In the genomic region with DNA sequence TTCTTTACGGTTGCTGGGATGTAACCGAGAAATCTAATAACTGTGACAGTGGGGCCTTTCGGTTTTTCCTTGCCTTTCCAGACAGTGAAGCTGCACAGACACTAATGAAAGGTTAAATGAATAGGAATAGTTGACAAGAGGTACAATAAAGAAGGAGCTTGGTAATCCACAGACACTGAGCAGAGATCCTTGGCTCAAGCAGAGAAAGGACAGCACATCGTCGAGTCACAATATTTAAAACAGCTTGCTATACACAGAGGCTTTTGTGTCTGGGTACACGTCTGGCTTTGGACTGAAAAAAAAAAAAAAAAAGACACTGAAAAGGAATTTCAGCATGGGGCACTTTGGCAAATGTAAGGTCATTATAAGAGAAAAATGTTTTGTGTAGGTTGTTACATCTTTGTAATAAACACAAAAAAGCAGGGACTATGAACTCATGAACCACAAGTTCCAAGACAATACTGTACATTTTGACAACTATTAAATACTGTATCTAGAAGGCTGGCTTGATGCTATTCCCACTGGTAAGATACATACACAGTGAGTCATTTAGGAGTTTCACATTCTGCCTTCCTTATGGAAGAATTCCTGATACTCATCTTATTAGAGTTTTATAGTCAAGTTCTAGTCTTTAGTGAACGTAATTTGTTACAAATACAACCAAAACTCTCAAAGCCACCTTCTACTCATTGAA, we compare ENCODE assay signal across 11 cellular contexts. TPM values are rescaled to one million over a fixed set of nuclear protein-coding genes. Genes with fewer than 3 reads are reported as not detected.
DNase-seq lines count a peak whose midpoint lies in the region; ATAC-seq, FAIRE-seq and TF ChIP-seq lines count a peak whose summit lies in the region.
"Had no signal": no experiment of that assay in that cellular context is flagged by ENCODE, and none has a peak within 500 bp of the region (broad histone marks: within the 10 kb centered on the region; RNA-seq: fewer than 3 reads in every experiment).

No MANE protein-coding gene starts in this region.

- H3K4me2 ChIP-seq in A549 (no peak overlapping the region), PC-3 (ENCODE audit: low read length) (peak overlapping the region; percentile 43)

- 74% methylated on average over 7 of the region's 7 CpGs for WGBS in A549 (ENCODE audit: missing lambda C conversion rate)
- WGBS in esophagus squamous epithelium, 2 donors: 53 to 65% methylated on average over 7 of the region's 7 CpGs

- peaks cover 37% of the 10 kb centered on the region for H3K4me1 ChIP-seq in A549
- peaks cover 44% of the 10 kb centered on the region for H3K4me1 ChIP-seq in PC-3 (ENCODE audit: insufficient read depth, low read length)
- H3K4me1 ChIP-seq in esophagus squamous epithelium: peaks cover 0 to 72% (median 0%) of the 10 kb centered on the region in 3 donors
- H3K4me1 ChIP-seq in Caco-2: peaks cover 6% of the 10 kb centered on the region; the same call in 1 of the 2 replicates

- H3F3A ChIP-seq in PC-3 (ENCODE audit: low read length, unreplicated experiment): no peaks in the 10 kb centered on the region

- H3K9me3 ChIP-seq in A549 (no peaks in the 10 kb centered on the region), PC-3 (ENCODE audit: low read length) (no peaks in the 10 kb centered on the region), esophagus squamous epithelium (no peaks in the 10 kb centered on the region), Caco-2 (no peaks in the 10 kb centered on the region)

- H3K9me3 Mint-ChIP-seq in nephron (no peaks in the 10 kb centered on the region), Caco-2 (ENCODE audit: unreplicated experiment) (no peaks in the 10 kb centered on the region)
- H3K9me3 Mint-ChIP-seq: memory B cell had no signal

- peaks cover 52% of the 10 kb centered on the region for H3K4me1 Mint-ChIP-seq in nephron
- no peaks in the 10 kb centered on the region for H3K4me1 Mint-ChIP-seq in Caco-2 (ENCODE audit: low read depth, unreplicated experiment)
- H3K4me1 Mint-ChIP-seq: memory B cell had no signal

- H3K27ac Mint-ChIP-seq in nephron (peak overlapping the region; percentile 71 to 96 (median 88)), Caco-2 (ENCODE audit: unreplicated experiment) (no peak overlapping the region)
- H3K27ac Mint-ChIP-seq: memory B cell had no signal

- CTCF ChIA-PET in A549 (lab: Yijun Ruan, JAX): no interaction called here
- CTCF ChIA-PET in PC-3 (lab: Charles Lee): no interaction called here
- CTCF ChIA-PET in Caco-2 (lab: Charles Lee): no interaction called here

- intact Hi-C loops in PC-3 (cut with micrococcal nuclease) (loop anchor here (5.0 kb wide), 2 partner anchors 57 to 238 kb away; no protein-coding TSS in a partner anchor), esophagus squamous epithelium (cut with DNase I) (no loop called here), Caco-2 (cut with micrococcal nuclease; ENCODE audit: unreplicated experiment) (no loop called here)

- BruUV-seq in PC-3 (replicated peaks; lab: Mats Ljungman, UMichigan): no TSS peak
- no TSS peak for BruUV-seq in Caco-2 (replicated peaks; lab: Mats Ljungman, UMichigan)

- H3K4me3 Mint-ChIP-seq in nephron (peak overlapping the region in 2 of 3 experiments; percentile 43 to 81), Caco-2 (ENCODE audit: unreplicated experiment) (no peak overlapping the region)
- H3K4me3 Mint-ChIP-seq: memory B cell had no signal

- H3K27me3 ChIP-seq in PC-3 (ENCODE audit: low read length) (no peaks in the 10 kb centered on the region), esophagus squamous epithelium (peaks cover 0 to 6% (median 0%) of the 10 kb centered on the region in 4 donors), Caco-2 (replicated peaks; ENCODE audit: control insufficient read depth, insufficient read depth, low read length) (no peaks in the 10 kb centered on the region)

- H3K27ac ChIP-seq in A549 (no peak overlapping the region), PC-3 (ENCODE audit: low read length) (peak overlapping the region; percentile 20), esophagus squamous epithelium (peak overlapping the region in 3 of 4 donors; percentile 36 to 93 (median 90))

- TF ChIP-seq CTCF in A549 (IDR thresholded peaks at IDR 0.05) (no peak), PC-3 (conservative IDR thresholded peaks at IDR 0.05; ENCODE audit: low read depth, low read length) (no peak), esophagus squamous epithelium (IDR thresholded peaks at IDR 0.05) (no peak), nephron (IDR thresholded peaks at IDR 0.05; ENCODE audit: unreplicated experiment in 3 of 3) (no peak), Caco-2 (IDR thresholded peaks at IDR 0.05; ENCODE audit: insufficient read depth in 1 of 2, low read depth in 1 of 2, low read length in 1 of 2, severe bottlenecking in 1 of 2, unreplicated experiment in 1 of 2) (no peak)

- no peak overlapping the region for H3K4me3 ChIP-seq in A549
- peak overlapping the region; percentile 20; the same call in 1 of the 2 replicates for H3K4me3 ChIP-seq in PC-3 (ENCODE audit: low read length)
- peak overlapping the region in 1 of 4 donors; percentile 18 for H3K4me3 ChIP-seq in esophagus squamous epithelium
- H3K4me3 ChIP-seq in Caco-2 (ENCODE audit: low read depth, low read length): no peak overlapping the region

- ATAC-seq in A549 (0 out of 6 replicates have a peak, but pooled peaks of 1 of the 2 experiments have one; percentile 18), PC-3 (peak; percentile 39), HG03097 (IDR thresholded peaks at IDR 0.05; ENCODE audit: low FRiP score, unreplicated experiment) (no peak), HG03108 (IDR thresholded peaks at IDR 0.05; ENCODE audit: unreplicated experiment) (no peak)

- H3K36me3 Mint-ChIP-seq in nephron (ENCODE audit: low read depth): no peaks in the 10 kb centered on the region
- no peaks in the 10 kb centered on the region for H3K36me3 Mint-ChIP-seq in Caco-2 (ENCODE audit: insufficient read depth, unreplicated experiment)
- H3K36me3 Mint-ChIP-seq: memory B cell had no signal

- no peak overlapping the region for H2AFZ ChIP-seq in PC-3 (ENCODE audit: low read length)

- H3K9ac ChIP-seq in PC-3 (ENCODE audit: low read length): no peak overlapping the region

- no peaks in the 10 kb centered on the region for H4K20me1 ChIP-seq in PC-3 (ENCODE audit: low read length)

- TF ChIP-seq RAD21 in A549 (conservative IDR thresholded peaks at IDR 0.05 in 1 of 2, IDR thresholded peaks at IDR 0.05 in 1 of 2): no peak

- H3K27me3 Mint-ChIP-seq in nephron (ENCODE audit: low read depth) (no peaks in the 10 kb centered on the region), Caco-2 (ENCODE audit: insufficient read depth, unreplicated experiment) (peaks cover 3% of the 10 kb centered on the region)

- FAIRE-seq in A549 (lab: Jason Lieb, UNC): peak; percentile 68

- no peak for TF ChIP-seq POLR2A in A549 (IDR thresholded peaks at IDR 0.05; ENCODE audit: low read length)
- TF ChIP-seq POLR2A in esophagus squamous epithelium (IDR thresholded peaks at IDR 0.05): no peak

- DNase-seq in A549 (ENCODE audit: low read depth in 1 of 2, low spot score in 1 of 2) (no peak), PC-3 (peak; percentile 48), esophagus squamous epithelium (lab: John Stamatoyannopoulos, UW) (no peak), Caco-2 (no peak)
- no peak for DNase-seq in effector CD8-positive, alpha-beta T cell (lab: John Stamatoyannopoulos, UW)
- DNase-seq: 8988T, NCI-H1048 had no signal

- H3K36me3 ChIP-seq in PC-3 (ENCODE audit: low read depth, low read length) (no peaks in the 10 kb centered on the region), esophagus squamous epithelium (no peaks in the 10 kb centered on the region), Caco-2 (ENCODE audit: control insufficient read depth, insufficient read depth, low read length) (no peaks in the 10 kb centered on the region)

- POLR2A ChIA-PET in A549 (lab: Yijun Ruan, JAX): interaction anchor here (0.5 to 0.7 kb wide), 2 partner anchors 178 to 360 kb away, joined by 3 to 4 read pairs; no protein-coding TSS in a partner anchor
- POLR2A ChIA-PET in PC-3 (lab: Charles Lee; ENCODE audit: unreplicated experiment): no interaction called here
- POLR2A ChIA-PET in Caco-2 (lab: Charles Lee): no interaction called here

- no peaks in the 10 kb centered on the region for H3K9me2 ChIP-seq in PC-3 (replicated peaks; ENCODE audit: low read length)

- peaks cover 50% of the 10 kb centered on the region for H3K79me2 ChIP-seq in PC-3 (ENCODE audit: low read length)

- no peak for TF ChIP-seq EP300 in A549 (IDR thresholded peaks at IDR 0.05)

TF ChIP-seq in A549, 52 proteins besides CTCF, POLR2A, EP300 and RAD21:
- no peak for TF ChIP-seq FOXS1 (CRISPR knock-in tag; IDR thresholded peaks at IDR 0.05)
- TF ChIP-seq, protein P1, sequence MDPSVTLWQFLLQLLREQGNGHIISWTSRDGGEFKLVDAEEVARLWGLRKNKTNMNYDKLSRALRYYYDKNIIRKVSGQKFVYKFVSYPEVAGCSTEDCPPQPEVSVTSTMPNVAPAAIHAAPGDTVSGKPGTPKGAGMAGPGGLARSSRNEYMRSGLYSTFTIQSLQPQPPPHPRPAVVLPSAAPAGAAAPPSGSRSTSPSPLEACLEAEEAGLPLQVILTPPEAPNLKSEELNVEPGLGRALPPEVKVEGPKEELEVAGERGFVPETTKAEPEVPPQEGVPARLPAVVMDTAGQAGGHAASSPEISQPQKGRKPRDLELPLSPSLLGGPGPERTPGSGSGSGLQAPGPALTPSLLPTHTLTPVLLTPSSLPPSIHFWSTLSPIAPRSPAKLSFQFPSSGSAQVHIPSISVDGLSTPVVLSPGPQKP (IDR thresholded peaks at IDR 0.05; ENCODE audit: low read depth, low read length): no peak
- no peak for TF ChIP-seq CBX8 (IDR thresholded peaks at IDR 0.05)
- no peak for TF ChIP-seq RNF2 (IDR thresholded peaks at IDR 0.05; ENCODE audit: borderline replicate concordance, low read depth)
- no peak for TF ChIP-seq EHMT2 (IDR thresholded peaks at IDR 0.05; ENCODE audit: low read depth)
- no peak for TF ChIP-seq RARB (CRISPR knock-in tag; IDR thresholded peaks at IDR 0.05)
- TF ChIP-seq TP53 (CRISPR knock-in tag; IDR thresholded peaks at IDR 0.05): no peak

RNA-seq across cellular contexts. Expression of a gene that starts 5.6 kb away (rescaled TPM):
- 7.5 and 7.9 TPM in 2 replicates for polyA plus RNA-seq in A549 (2011; rRNA removed)
- 4.3 and 4.4 TPM in 2 replicates for polyA plus RNA-seq in A549 (2012; cell fraction: cytosol; rRNA removed)
- 5.4 and 5.7 TPM in 2 replicates for polyA plus RNA-seq in A549 (2012; cell fraction: nucleus; rRNA removed)
- polyA plus RNA-seq in A549 (2017; fragmentation: RNase III; extraction: RNeasy Plus Mini Kit Qiagen cat#74134 plus additional on column Dnase treatment): 6.2 to 7.6 TPM (median 6.2 TPM) in 3 replicates
- 22.2 and 24.9 TPM in 2 replicates for polyA minus RNA-seq in A549 (2011; rRNA and poly(A)+ RNA removed)
- 11.7 TPM in 2 replicates for total RNA-seq in PC-3 (2014; rRNA removed)
- 10 to 100 TPM in 2 of 4 donors, 1 to 10 TPM in 2; 3.6 to 41.8 (median 8.5) TPM for total RNA-seq in esophagus squamous epithelium
- total RNA-seq in Caco-2 (2022): 0.12 and 0.20 TPM in 2 replicates

Comparison
In these comparisons a context has a peak if more than half of its experiments do, and no peak if none do; other contexts are left out.
1. H3K27ac ChIP-seq: peak in PC-3 (single experiment) and esophagus squamous epithelium (3 of 4); none in A549 (0 of 2).